ENCODE assay signal across 1 cellular context in genomic region chr5:135135530-135136201, GRCh38.
TF ChIP-seq lines count a peak whose summit lies in the region.

No MANE protein-coding gene starts in this region.

TF ChIP-seq in K562, 482 proteins besides CTCF, POLR2A, EP300 and RAD21 (continued from another document and continues in another):
- TF ChIP-seq ZNF407 (IDR thresholded peaks at IDR 0.05; ENCODE audit: low read depth), result no peak
- TF ChIP-seq PCBP1 (IDR thresholded peaks at IDR 0.05; ENCODE audit: low read depth, low read length, poor library complexity, severe bottlenecking), result no peak
- TF ChIP-seq ZNF395 (CRISPR knock-in tag; IDR thresholded peaks at IDR 0.05), result no peak
- TF ChIP-seq HCFC1 (IDR thresholded peaks at IDR 0.05; ENCODE audit: low read depth, low read length), result no peak; the same call in 1 of the 2 replicates
- peak; percentile 91 for TF ChIP-seq TFAP4 (CRISPR knock-in tag; IDR thresholded peaks at IDR 0.05; ENCODE audit: borderline replicate concordance)
- TF ChIP-seq NELFE (IDR thresholded peaks at IDR 0.05; ENCODE audit: insufficient read depth, insufficient read length), result no peak
- TF ChIP-seq SIN3B (IDR thresholded peaks at IDR 0.05; ENCODE audit: low read depth), result no peak
- no peak for TF ChIP-seq SNRNP70 (optimal IDR thresholded peaks at IDR 0.05; ENCODE audit: low read depth, low read length)
- no peak for TF ChIP-seq CBX2 (IDR thresholded peaks at IDR 0.05; ENCODE audit: insufficient read depth, low read length, poor library complexity, severe bottlenecking)
- TF ChIP-seq E2F5 (CRISPR knock-in tag; IDR thresholded peaks at IDR 0.05), result no peak
- no peak for TF ChIP-seq RFX7 (CRISPR knock-in tag; IDR thresholded peaks at IDR 0.05)
- TF ChIP-seq BDP1 (IDR thresholded peaks at IDR 0.05; ENCODE audit: insufficient read depth, insufficient read length), result no peak
- no peak for TF ChIP-seq IRF9 (tag; IDR thresholded peaks at IDR 0.05)
- no peak for TF ChIP-seq CGGBP1 (CRISPR knock-in tag; IDR thresholded peaks at IDR 0.05)
- no peak for TF ChIP-seq ZNF280A (IDR thresholded peaks at IDR 0.05; ENCODE audit: low read depth, partially characterized antibody)
- no peak for TF ChIP-seq PHF21A (IDR thresholded peaks at IDR 0.05; ENCODE audit: borderline replicate concordance, low read depth)
- no peak for TF ChIP-seq ZNF695 (CRISPR knock-in tag; IDR thresholded peaks at IDR 0.05)
- peak; percentile 98 for TF ChIP-seq CEBPG (CRISPR knock-in tag; IDR thresholded peaks at IDR 0.05)
- TF ChIP-seq CEBPG (tag; conservative IDR thresholded peaks at IDR 0.05 in 1 of 2, IDR thresholded peaks at IDR 0.05 in 1 of 2), result peak; percentile 63 to 90
- peak; percentile 38; the same call in 1 of the 2 replicates for TF ChIP-seq MAX (CRISPR knock-in tag; IDR thresholded peaks at IDR 0.05)
- no peak for TF ChIP-seq NFE2 (IDR thresholded peaks at IDR 0.05; ENCODE audit: low read depth)
- TF ChIP-seq PTRF (tag; IDR thresholded peaks at IDR 0.05), result no peak
- no peak for TF ChIP-seq CLOCK (CRISPR knock-in tag; IDR thresholded peaks at IDR 0.05; ENCODE audit: borderline replicate concordance)
- TF ChIP-seq SMAD4 (CRISPR knock-in tag; conservative IDR thresholded peaks at IDR 0.05), result peak; percentile 75
- no peak for TF ChIP-seq PATZ1 (CRISPR knock-in tag; IDR thresholded peaks at IDR 0.05; ENCODE audit: borderline replicate concordance)
- TF ChIP-seq BRD4 (IDR thresholded peaks at IDR 0.05), result no peak
- no peak for TF ChIP-seq MEIS2 (IDR thresholded peaks at IDR 0.05; ENCODE audit: partially characterized antibody)
- TF ChIP-seq CXXC5 (CRISPR knock-in tag; IDR thresholded peaks at IDR 0.05), result peak; percentile 75
- TF ChIP-seq NBN (IDR thresholded peaks at IDR 0.05; ENCODE audit: low read depth), result no peak
- TF ChIP-seq FOXP4 (CRISPR knock-in tag; IDR thresholded peaks at IDR 0.05; ENCODE audit: borderline replicate concordance), result no peak
- TF ChIP-seq BCL6 (CRISPR knock-in tag; IDR thresholded peaks at IDR 0.05), result no peak
- TF ChIP-seq SOX6 (IDR thresholded peaks at IDR 0.05), result peak; percentile 41; the same call in 1 of the 2 replicates
- TF ChIP-seq ZNF253 (CRISPR knock-in tag; conservative IDR thresholded peaks at IDR 0.05), result no peak
- 0 out of 2 replicates have a peak, but pooled peaks have one; percentile 44 for TF ChIP-seq ZNF583 (CRISPR knock-in tag; IDR thresholded peaks at IDR 0.05)
- no peak for TF ChIP-seq PRMT5 (CRISPR knock-in tag; IDR thresholded peaks at IDR 0.05)
- peak in 1 of 2 experiments; percentile 95; a peak in 2 of 4 replicates for TF ChIP-seq RCOR1 (IDR thresholded peaks at IDR 0.05; ENCODE audit: borderline replicate concordance in 1 of 2, low read depth in 2 of 2, low read length in 2 of 2)
- no peak for TF ChIP-seq SMARCC2 (IDR thresholded peaks at IDR 0.05; ENCODE audit: low read depth)
